ENCODE assay signal across 16 cellular contexts in the genomic region with DNA sequence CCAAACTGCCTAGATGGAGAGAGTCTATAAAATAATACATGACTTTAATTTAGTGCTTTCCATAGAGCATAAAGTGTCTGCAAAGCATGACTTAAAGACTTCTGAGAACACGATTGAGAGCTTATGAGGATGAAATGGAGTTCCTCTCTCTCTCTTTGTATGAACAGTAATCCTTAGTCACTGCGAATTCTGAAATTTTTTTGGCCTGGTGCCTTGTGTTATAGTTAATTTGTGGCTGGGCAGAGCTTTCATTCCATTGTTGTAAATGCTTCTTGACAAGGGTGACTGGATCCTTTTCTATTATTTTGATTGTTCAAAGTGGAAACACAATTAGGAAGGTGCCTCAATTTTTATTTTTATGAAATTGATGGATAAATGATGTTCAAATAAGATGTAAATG.
DNase-seq lines count a peak whose midpoint lies in the region; ATAC-seq and TF ChIP-seq lines count a peak whose summit lies in the region.
"Had no signal": no experiment of that assay in that cellular context is flagged by ENCODE, and none has a peak within 500 bp of the region (broad histone marks: within the 10 kb centered on the region; RNA-seq: fewer than 3 reads in every experiment).

No MANE protein-coding gene starts in this region.

- H3K27ac Mint-ChIP-seq in brain, result peak overlapping the region; percentile 41 to 91 (median 86)
- H3K27ac Mint-ChIP-seq in activated CD8-positive, alpha-beta T cell treated with anti-CD3 and anti-CD28 coated beads, Interleukin-2, amount 10 ng/mL, durations not matched to agents 7 days and 5 days, result no peak overlapping the region
- H3K27ac Mint-ChIP-seq: activated naive CD4-positive, alpha-beta T cell treated with anti-CD3 and anti-CD28 coated beads, Interleukin-2, amount 50 U/mL, for 24 hours; activated T-cell treated with anti-CD3 and anti-CD28 coated beads, Interleukin-2, amount 50 U/mL, for 24 hours had no signal

- ATAC-seq in foreskin keratinocyte (no peak), GM21360 (IDR thresholded peaks at IDR 0.05; ENCODE audit: unreplicated experiment) (no peak)
- no peak for ATAC-seq in activated CD8-positive, alpha-beta T cell treated with anti-CD3 and anti-CD28 coated beads, Interleukin-2, amount 10 ng/mL, durations not matched to agents 7 days and 5 days
- ATAC-seq: heart right ventricle, Panc1 had no signal

- TF ChIP-seq CTCF in AG10803 (conservative IDR thresholded peaks at IDR 0.05; ENCODE audit: low read length) (no peak), brain (conservative IDR thresholded peaks at IDR 0.05) (no peak), foreskin keratinocyte (conservative IDR thresholded peaks at IDR 0.05) (no peak)

- H3K27me3 Mint-ChIP-seq in brain, result no peaks in the 10 kb centered on the region
- peaks cover 6% of the 10 kb centered on the region for H3K27me3 Mint-ChIP-seq in activated CD8-positive, alpha-beta T cell treated with anti-CD3 and anti-CD28 coated beads, Interleukin-2, amount 10 ng/mL, durations not matched to agents 7 days and 5 days (ENCODE audit: low read depth)

- no peak overlapping the region for H3K27ac ChIP-seq in foreskin keratinocyte
- H3K27ac ChIP-seq: heart right ventricle, neutrophil had no signal

- peaks cover 53% of the 10 kb centered on the region for H3K4me1 Mint-ChIP-seq in brain
- H3K4me1 Mint-ChIP-seq in activated CD8-positive, alpha-beta T cell treated with anti-CD3 and anti-CD28 coated beads, Interleukin-2, amount 10 ng/mL, durations not matched to agents 7 days and 5 days (ENCODE audit: low read depth), result no peaks in the 10 kb centered on the region
- H3K4me1 Mint-ChIP-seq: activated naive CD4-positive, alpha-beta T cell treated with anti-CD3 and anti-CD28 coated beads, Interleukin-2, amount 50 U/mL, for 24 hours had no signal

- DNase-seq in AG10803 (ENCODE audit: low read depth) (peak; percentile 9), LHCN-M2 (ENCODE audit: low read depth) (peak; percentile 26), foreskin keratinocyte (peak; percentile 10 to 39), NCI-H187 (lab: John Stamatoyannopoulos, UW) (no peak), H4 (ENCODE audit: low spot score) (no peak)
- no peak for DNase-seq in activated CD8-positive, alpha-beta T cell treated with anti-CD3 and anti-CD28 coated beads, Interleukin-2, amount 10 ng/mL, durations not matched to agents 7 days and 5 days
- DNase-seq: activated T-cell treated with anti-CD3 and anti-CD28 coated beads, Interleukin-2, amount 50 U/mL, for 24 hours; heart right ventricle; NCI-H2029 treated with DMSO at 0.1 percent for 48 hours; stimulated activated CD4-positive, alpha-beta T cell treated with anti-CD3 and anti-CD28 coated beads, Interleukin-4, amount 100 ng/mL, for 24 hours; stimulated activated CD8-positive, alpha-beta memory T cell treated with anti-CD3 and anti-CD28 coated beads, Interleukin-4, amount 100 ng/mL, for 48 hours had no signal

- peak overlapping the region in 3 of 5 experiments; percentile 1 to 25 (median 9) for H3K4me3 Mint-ChIP-seq in brain
- no peak overlapping the region for H3K4me3 Mint-ChIP-seq in activated CD8-positive, alpha-beta T cell treated with anti-CD3 and anti-CD28 coated beads, Interleukin-2, amount 10 ng/mL, durations not matched to agents 7 days and 5 days
- H3K4me3 Mint-ChIP-seq: activated naive CD4-positive, alpha-beta T cell treated with anti-CD3 and anti-CD28 coated beads, Interleukin-2, amount 50 U/mL, for 24 hours; activated T-cell treated with anti-CD3 and anti-CD28 coated beads, Interleukin-2, amount 50 U/mL, for 24 hours had no signal

- CTCF ChIA-PET in activated CD8-positive, alpha-beta T cell treated with anti-CD3 and anti-CD28 coated beads, Interleukin-2, amount 10 ng/mL, durations not matched to agents 7 days and 5 days (lab: Charles Lee), result no interaction called here

- no peaks in the 10 kb centered on the region for H3K4me1 ChIP-seq in foreskin keratinocyte
- H3K4me1 ChIP-seq: heart right ventricle had no signal

- H3K36me3 Mint-ChIP-seq in brain, result peaks cover 24% of the 10 kb centered on the region
- H3K36me3 Mint-ChIP-seq in activated CD8-positive, alpha-beta T cell treated with anti-CD3 and anti-CD28 coated beads, Interleukin-2, amount 10 ng/mL, durations not matched to agents 7 days and 5 days (ENCODE audit: low read depth), result no peaks in the 10 kb centered on the region
- H3K36me3 Mint-ChIP-seq: activated naive CD4-positive, alpha-beta T cell treated with anti-CD3 and anti-CD28 coated beads, Interleukin-2, amount 50 U/mL, for 24 hours had no signal

- POLR2A ChIA-PET in activated CD8-positive, alpha-beta T cell treated with anti-CD3 and anti-CD28 coated beads, Interleukin-2, amount 10 ng/mL, durations not matched to agents 7 days and 5 days (lab: Charles Lee), result no interaction called here

- no peak overlapping the region for H3K4me3 ChIP-seq in AG10803 (ENCODE audit: low read length)
- H3K4me3 ChIP-seq: heart right ventricle had no signal

- H3K9me3 Mint-ChIP-seq in brain, result no peaks in the 10 kb centered on the region
- H3K9me3 Mint-ChIP-seq in activated CD8-positive, alpha-beta T cell treated with anti-CD3 and anti-CD28 coated beads, Interleukin-2, amount 10 ng/mL, durations not matched to agents 7 days and 5 days (ENCODE audit: insufficient read depth), result no peaks in the 10 kb centered on the region
- H3K9me3 Mint-ChIP-seq: activated naive CD4-positive, alpha-beta T cell treated with anti-CD3 and anti-CD28 coated beads, Interleukin-2, amount 50 U/mL, for 24 hours; activated T-cell treated with anti-CD3 and anti-CD28 coated beads, Interleukin-2, amount 50 U/mL, for 24 hours had no signal

- peaks cover 5% of the 10 kb centered on the region for H3K27me3 ChIP-seq in foreskin keratinocyte
- H3K27me3 ChIP-seq: heart right ventricle, neutrophil had no signal

Comparison
In these comparisons a context has a peak if more than half of its experiments do, and no peak if none do; other contexts are left out.
1. DNase-seq: peak in AG10803 (single experiment), LHCN-M2 (single experiment) and foreskin keratinocyte (2 of 2); none in activated CD8-positive, alpha-beta T cell treated with anti-CD3 and anti-CD28 coated beads, Interleukin-2, amount 10 ng/mL, durations not matched to agents 7 days and 5 days (single experiment), NCI-H187 (0 of 2) and H4 (single experiment).